ENCODE assay signal across 1 cellular context in the genomic region with DNA sequence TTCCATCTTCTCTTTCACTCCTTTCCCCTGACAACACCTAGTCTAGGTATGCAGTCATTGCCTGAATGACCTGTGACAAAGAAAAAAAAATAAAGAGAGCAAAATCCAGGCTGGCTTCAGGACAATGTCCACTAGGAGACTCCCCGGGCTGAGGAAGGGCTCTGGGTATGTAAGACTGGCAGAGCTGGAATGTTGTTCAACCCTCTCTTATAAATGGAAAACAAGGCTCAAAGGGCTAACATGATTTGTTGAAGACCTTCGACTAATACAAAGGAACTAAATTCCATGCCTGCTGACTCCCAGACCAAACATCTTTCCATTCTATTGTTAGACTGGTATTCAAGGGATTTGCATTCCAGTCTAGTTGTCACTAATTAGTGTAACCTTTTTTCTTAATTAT.
TF ChIP-seq lines count a peak whose summit lies in the region.

No MANE protein-coding gene starts in this region.

TF ChIP-seq in WTC11, 78 proteins besides CTCF, POLR2A, EP300 and RAD21 (continued from another document):
- TF ChIP-seq, protein P1, sequence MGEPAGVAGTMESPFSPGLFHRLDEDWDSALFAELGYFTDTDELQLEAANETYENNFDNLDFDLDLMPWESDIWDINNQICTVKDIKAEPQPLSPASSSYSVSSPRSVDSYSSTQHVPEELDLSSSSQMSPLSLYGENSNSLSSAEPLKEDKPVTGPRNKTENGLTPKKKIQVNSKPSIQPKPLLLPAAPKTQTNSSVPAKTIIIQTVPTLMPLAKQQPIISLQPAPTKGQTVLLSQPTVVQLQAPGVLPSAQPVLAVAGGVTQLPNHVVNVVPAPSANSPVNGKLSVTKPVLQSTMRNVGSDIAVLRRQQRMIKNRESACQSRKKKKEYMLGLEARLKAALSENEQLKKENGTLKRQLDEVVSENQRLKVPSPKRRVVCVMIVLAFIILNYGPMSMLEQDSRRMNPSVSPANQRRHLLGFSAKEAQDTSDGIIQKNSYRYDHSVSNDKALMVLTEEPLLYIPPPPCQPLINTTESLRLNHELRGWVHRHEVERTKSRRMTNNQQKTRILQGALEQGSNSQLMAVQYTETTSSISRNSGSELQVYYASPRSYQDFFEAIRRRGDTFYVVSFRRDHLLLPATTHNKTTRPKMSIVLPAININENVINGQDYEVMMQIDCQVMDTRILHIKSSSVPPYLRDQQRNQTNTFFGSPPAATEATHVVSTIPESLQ (CRISPR knock-in tag; IDR thresholded peaks at IDR 0.05): no peak
- TF ChIP-seq GRHL2 (CRISPR knock-in tag; IDR thresholded peaks at IDR 0.05; ENCODE audit: insufficient replicate concordance, severe bottlenecking) (no peak), NFYB (CRISPR knock-in tag; conservative IDR thresholded peaks at IDR 0.05; ENCODE audit: low read depth) (no peak), TEAD4 (CRISPR knock-in tag; IDR thresholded peaks at IDR 0.05) (no peak), ZNF671 (CRISPR knock-in tag; IDR thresholded peaks at IDR 0.05) (no peak), CREM (CRISPR knock-in tag; IDR thresholded peaks at IDR 0.05) (no peak)
- TF ChIP-seq, protein P2, sequence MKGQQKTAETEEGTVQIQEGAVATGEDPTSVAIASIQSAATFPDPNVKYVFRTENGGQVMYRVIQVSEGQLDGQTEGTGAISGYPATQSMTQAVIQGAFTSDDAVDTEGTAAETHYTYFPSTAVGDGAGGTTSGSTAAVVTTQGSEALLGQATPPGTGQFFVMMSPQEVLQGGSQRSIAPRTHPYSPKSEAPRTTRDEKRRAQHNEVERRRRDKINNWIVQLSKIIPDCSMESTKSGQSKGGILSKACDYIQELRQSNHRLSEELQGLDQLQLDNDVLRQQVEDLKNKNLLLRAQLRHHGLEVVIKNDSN (CRISPR knock-in tag; IDR thresholded peaks at IDR 0.05): no peak
- TF ChIP-seq, protein P3, sequence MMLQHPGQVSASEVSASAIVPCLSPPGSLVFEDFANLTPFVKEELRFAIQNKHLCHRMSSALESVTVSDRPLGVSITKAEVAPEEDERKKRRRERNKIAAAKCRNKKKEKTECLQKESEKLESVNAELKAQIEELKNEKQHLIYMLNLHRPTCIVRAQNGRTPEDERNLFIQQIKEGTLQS (CRISPR knock-in tag; conservative IDR thresholded peaks at IDR 0.05): no peak
TF ChIP-seq in WTC11: peak in this region for 0.
